20 cellular contexts compared by ENCODE assay signal in the genomic region with DNA sequence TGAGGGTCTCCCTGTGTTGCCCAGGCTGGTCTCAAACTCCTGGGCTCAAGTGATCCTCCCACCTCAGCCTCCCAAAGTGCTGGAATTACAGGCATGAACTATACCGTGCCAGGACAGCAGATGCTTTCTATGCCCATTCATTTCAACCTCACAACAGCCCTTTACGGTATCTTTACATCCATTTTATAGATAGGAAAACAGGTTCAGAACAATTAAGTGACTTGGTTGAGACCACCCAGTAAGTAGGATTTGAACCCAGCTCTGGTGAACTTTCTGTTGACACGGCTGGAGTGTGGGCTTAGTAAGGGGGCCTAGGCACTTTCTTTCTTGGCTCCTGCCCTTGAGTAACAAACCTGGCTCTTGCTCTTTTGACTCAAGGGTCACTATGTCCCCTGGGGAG. TPM values are rescaled to one million over a fixed set of nuclear protein-coding genes. Genes with fewer than 3 reads are reported as not detected.
DNase-seq lines count a peak whose midpoint lies in the region; ATAC-seq and TF ChIP-seq lines count a peak whose summit lies in the region.
"Had no signal": no experiment of that assay in that cellular context is flagged by ENCODE, and none has a peak within 500 bp of the region (broad histone marks: within the 10 kb centered on the region; RNA-seq: fewer than 3 reads in every experiment).

No MANE protein-coding gene starts in this region.

- TF ChIP-seq EP300 in gastroesophageal sphincter (IDR thresholded peaks at IDR 0.05) = no peak

- intact Hi-C loops in activated B cell treated with CpG ODN at 0.5 μM for 24 hours (cut with micrococcal nuclease) = no loop called here

- H3K4me3 Mint-ChIP-seq in activated B cell treated with CpG ODN at 0.5 μM for 24 hours = peak overlapping the region; percentile 35
- no peak overlapping the region for H3K4me3 Mint-ChIP-seq in stimulated activated effector memory CD8-positive, alpha-beta T cell treated with anti-CD3 and anti-CD28 coated beads, Interleukin-12 subunit alpha, Interleukin-12 subunit beta, amount 100 ng/mL, for 72 hours
- H3K4me3 Mint-ChIP-seq: CD8-positive, alpha-beta memory T cell had no signal

- no peaks in the 10 kb centered on the region for H4K20me1 ChIP-seq in BLaER1

- TF ChIP-seq CTCF in activated B cell treated with CpG ODN at 0.5 μM for 24 hours (IDR thresholded peaks at IDR 0.05) = no peak
- no peak for TF ChIP-seq CTCF in gastroesophageal sphincter (IDR thresholded peaks at IDR 0.05)

- no peak for ATAC-seq in activated B cell treated with CpG ODN at 0.5 μM for 24 hours (ENCODE audit: low read depth)
- ATAC-seq in gastroesophageal sphincter = no peak
- no peak for ATAC-seq in stimulated activated effector memory CD8-positive, alpha-beta T cell treated with anti-CD3 and anti-CD28 coated beads, Interleukin-12 subunit alpha, Interleukin-12 subunit beta, amount 100 ng/mL, for 72 hours
- no peak for ATAC-seq in GM21723 (IDR thresholded peaks at IDR 0.05; ENCODE audit: unreplicated experiment)
- ATAC-seq: PC-3, SK-N-SH treated with all-trans-retinoic acid at 6 μM for 48 hours had no signal

- H3K4me3 ChIP-seq in BLaER1 (no peak overlapping the region), gastroesophageal sphincter (no peak overlapping the region), H7 (ENCODE audit: insufficient read depth, low read depth, low read length) (no peak overlapping the region)

- no peaks in the 10 kb centered on the region for H3K36me3 ChIP-seq in BLaER1
- no peaks in the 10 kb centered on the region for H3K36me3 ChIP-seq in gastroesophageal sphincter
- no peaks in the 10 kb centered on the region for H3K36me3 ChIP-seq in H7 (replicated peaks; ENCODE audit: control insufficient read depth, insufficient read depth, low read length)

- 40 to 76% methylated on average over 1 to 2 of the region's 3 CpGs for WGBS in gastroesophageal sphincter (ENCODE audit: low coverage in 1 of 2), 2 donors

- no peaks in the 10 kb centered on the region for H3K27me3 Mint-ChIP-seq in activated B cell treated with CpG ODN at 0.5 μM for 24 hours
- H3K27me3 Mint-ChIP-seq: CD8-positive, alpha-beta memory T cell had no signal

- H3K4me1 Mint-ChIP-seq in activated B cell treated with CpG ODN at 0.5 μM for 24 hours = peaks cover 53% of the 10 kb centered on the region
- H3K4me1 Mint-ChIP-seq in stimulated activated effector memory CD8-positive, alpha-beta T cell treated with anti-CD3 and anti-CD28 coated beads, Interleukin-12 subunit alpha, Interleukin-12 subunit beta, amount 100 ng/mL, for 72 hours = peaks cover 35% of the 10 kb centered on the region

- H3K27ac ChIP-seq in BLaER1 (no peak overlapping the region), gastroesophageal sphincter (peak overlapping the region in 3 of 4 donors; percentile 18 to 100 (median 99))

- no peaks in the 10 kb centered on the region for H3K27me3 ChIP-seq in BLaER1
- no peaks in the 10 kb centered on the region for H3K27me3 ChIP-seq in gastroesophageal sphincter
- H3K27me3 ChIP-seq in H7 (ENCODE audit: control insufficient read depth, insufficient read depth, low read length) = no peaks in the 10 kb centered on the region

- H3K9me3 Mint-ChIP-seq in activated B cell treated with CpG ODN at 0.5 μM for 24 hours = no peaks in the 10 kb centered on the region
- H3K9me3 Mint-ChIP-seq in stimulated activated effector memory CD8-positive, alpha-beta T cell treated with anti-CD3 and anti-CD28 coated beads, Interleukin-12 subunit alpha, Interleukin-12 subunit beta, amount 100 ng/mL, for 72 hours = no peaks in the 10 kb centered on the region
- H3K9me3 Mint-ChIP-seq: CD8-positive, alpha-beta memory T cell had no signal

- peak overlapping the region; percentile 36 for H3K4me2 ChIP-seq in BLaER1

- no peak for TF ChIP-seq POLR2A in gastroesophageal sphincter (IDR thresholded peaks at IDR 0.05)

- no peaks in the 10 kb centered on the region for H3K36me3 Mint-ChIP-seq in activated B cell treated with CpG ODN at 0.5 μM for 24 hours (ENCODE audit: low read depth)
- peaks cover 13% of the 10 kb centered on the region for H3K36me3 Mint-ChIP-seq in stimulated activated effector memory CD8-positive, alpha-beta T cell treated with anti-CD3 and anti-CD28 coated beads, Interleukin-12 subunit alpha, Interleukin-12 subunit beta, amount 100 ng/mL, for 72 hours
- H3K36me3 Mint-ChIP-seq: CD8-positive, alpha-beta memory T cell had no signal

- CTCF ChIA-PET in activated B cell treated with CpG ODN at 0.5 μM for 24 hours (lab: Charles Lee) = interaction anchor here (1.5 to 6.5 kb wide), 4 partner anchors 39 to 120 kb away, joined by 3 to 91 read pairs (median 6); partner anchors contain the start of gene TOB2

- H3K9ac ChIP-seq in BLaER1 = no peak overlapping the region

- H3K4me1 ChIP-seq in BLaER1 = peaks cover 73% of the 10 kb centered on the region
- H3K4me1 ChIP-seq in gastroesophageal sphincter = peaks cover 16 to 64% (median 31%) of the 10 kb centered on the region in 3 donors

- no peak for DNase-seq in activated B cell treated with CpG ODN at 0.5 μM for 24 hours
- no peak for DNase-seq in stimulated activated effector memory CD8-positive, alpha-beta T cell treated with anti-CD3 and anti-CD28 coated beads, Interleukin-12 subunit alpha, Interleukin-12 subunit beta, amount 100 ng/mL, for 72 hours (ENCODE audit: low spot score in 2 of 2)
- DNase-seq in glomerular visceral epithelial cell (ENCODE audit: extremely low spot score) = no peak
- no peak for DNase-seq in H7
- DNase-seq in dermis blood vessel endothelial cell = no peak
- DNase-seq: C1 segment of cervical spinal cord; CD8-positive, alpha-beta memory T cell; DMS79; GOT3; NCI-H1417; NCI-H187; NCI-H2227 treated with DMSO at 0.1 percent for 48 hours; NCI-H524; PC-3; RPMI8226; SIG-M5 had no signal

- POLR2A ChIA-PET in activated B cell treated with CpG ODN at 0.5 μM for 24 hours (lab: Charles Lee) = interaction anchor here (0.6 to 0.7 kb wide), 2 partner anchors 126 to 182 kb away, joined by 4 to 9 read pairs; partner anchors contain the start of gene PMM1

- peak overlapping the region; percentile 59 for H3K27ac Mint-ChIP-seq in activated B cell treated with CpG ODN at 0.5 μM for 24 hours
- H3K27ac Mint-ChIP-seq in stimulated activated effector memory CD8-positive, alpha-beta T cell treated with anti-CD3 and anti-CD28 coated beads, Interleukin-12 subunit alpha, Interleukin-12 subunit beta, amount 100 ng/mL, for 72 hours = peak overlapping the region; percentile 76

- no peaks in the 10 kb centered on the region for H3K9me3 ChIP-seq in BLaER1
- no peaks in the 10 kb centered on the region for H3K9me3 ChIP-seq in gastroesophageal sphincter

RNA-seq across cellular contexts. Expression of gene TEF, which starts 25.7 kb away (rescaled TPM):
- total RNA-seq in activated B cell treated with CpG ODN at 0.5 μM for 24 hours (5.1 and 5.2 TPM in 2 replicates), gastroesophageal sphincter (10 to 100 TPM; 26.1 to 50.7 (median 37.0) TPM), dermis blood vessel endothelial cell (4.3 and 7.4 TPM in 2 replicates)
- 4.8 and 12.7 TPM in 2 replicates for total RNA-seq in H7 (2014; rRNA removed; shearing (Covaris generic))

RNA-seq across cellular contexts. Expression of gene TOB2, which starts 39.2 kb away (rescaled TPM):
- 53.7 and 60.3 TPM in 2 replicates for total RNA-seq in activated B cell treated with CpG ODN at 0.5 μM for 24 hours
- 100 to 1,000 TPM in 1 of 4 donors, 10 to 100 TPM in 3; 59.3 to 163 (median 84.1) TPM for total RNA-seq in gastroesophageal sphincter
- 31.7 and 33.1 TPM in 2 replicates for total RNA-seq in H7 (2014; rRNA removed; shearing (Covaris generic))
- 18.0 and 25.7 TPM in 2 replicates for total RNA-seq in dermis blood vessel endothelial cell
